In genomic region chr1:215252164-215252563, GRCh38 we compare ENCODE assay signal across 33 cellular contexts.
"Had no signal": no experiment of that assay in that cellular context is flagged by ENCODE, and none has a peak within 500 bp of the region (broad histone marks: within the 10 kb centered on the region; RNA-seq: fewer than 3 reads in every experiment).

No MANE protein-coding gene starts in this region.

- DNase-seq: Karpas-422, Kasumi-1, MG63, MM.1S, MV-4-11, NCI-H1048, NCI-H1092, NCI-H1092 treated with DMSO at 0.1 percent for 48 hours, NCI-H1105, NCI-H1105 treated with DMSO at 0.1 percent for 48 hours, NCI-H1417, NCI-H1417 treated with DMSO at 0.1 percent for 48 hours, NCI-H1436, NCI-H1436 treated with DMSO at 0.1 percent for 48 hours, NCI-H146, NCI-H1694, NCI-H1694 treated with DMSO at 0.1 percent for 48 hours, NCI-H187, NCI-H187 treated with DMSO at 0.1 percent for 48 hours, NCI-H1930, NCI-H2029, NCI-H2029 treated with DMSO at 0.1 percent for 48 hours, NCI-H2081, NCI-H2081 treated with DMSO at 0.1 percent for 48 hours, NCI-H2107, NCI-H2171, NCI-H2171 treated with DMSO at 0.1 percent for 48 hours, NCI-H2227 treated with DMSO at 0.1 percent for 48 hours, NCI-H226, NCI-H345, NCI-H446, NCI-H446 treated with DMSO at 0.1 percent for 48 hours, NCI-H510A had no signal
